Comparison of ENCODE assay signal across 12 cellular contexts in the genomic region with DNA sequence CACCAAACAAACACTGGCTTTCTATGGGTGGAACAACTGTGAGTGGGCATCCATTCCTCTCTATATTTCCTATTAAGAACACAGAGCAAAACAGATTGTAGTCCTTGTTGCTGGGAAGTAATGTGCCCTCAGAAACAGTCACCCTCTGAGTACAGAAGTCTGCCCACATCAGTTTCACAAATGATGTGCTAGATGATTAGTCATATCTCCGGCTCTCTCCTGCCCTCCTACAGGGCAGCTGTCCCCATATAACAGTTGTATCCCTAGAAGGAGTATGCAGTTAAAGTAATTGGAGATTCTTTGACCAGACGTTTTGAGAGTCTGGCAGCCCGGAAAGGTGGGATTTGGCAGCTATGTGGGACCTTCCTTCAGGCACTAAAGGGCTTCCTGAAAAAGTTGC.
A peak's percentile ranks its signal among the peaks of the same experiment; 100 is the strongest.
DNase-seq lines count a peak whose midpoint lies in the region; ATAC-seq and TF ChIP-seq lines count a peak whose summit lies in the region.
"Had no signal": no experiment of that assay in that cellular context is flagged by ENCODE, and none has a peak within 500 bp of the region (broad histone marks: within the 10 kb centered on the region; RNA-seq: fewer than 3 reads in every experiment).

No MANE protein-coding gene starts in this region.

- no peak overlapping the region for H3K9ac ChIP-seq in neural progenitor cell

- H3K27me3 Mint-ChIP-seq in natural killer cell (ENCODE audit: low read depth in 2 of 2) = no peaks in the 10 kb centered on the region
- peaks cover 6% of the 10 kb centered on the region for H3K27me3 Mint-ChIP-seq in neural progenitor cell (ENCODE audit: insufficient read depth, low read depth)

- H2AFZ ChIP-seq in neural progenitor cell (replicated peaks) = no peak overlapping the region

- in situ Hi-C loops in astrocyte of the spinal cord (cut with HindIII; ENCODE audit: low sequenced_read_pairs) = no loop called here

- peaks cover 3% of the 10 kb centered on the region for H3K4me1 ChIP-seq in neural progenitor cell
- H3K4me1 ChIP-seq: right atrium auricular region had no signal

- H3K27ac ChIP-seq in neural progenitor cell = no peak overlapping the region
- H3K27ac ChIP-seq: right atrium auricular region had no signal

- H3K79me2 ChIP-seq in neural progenitor cell (ENCODE audit: low read depth) = no peaks in the 10 kb centered on the region

- H3K4me3 ChIP-seq in astrocyte of the spinal cord (ENCODE audit: low read depth, low read length) = no peak overlapping the region
- no peak overlapping the region for H3K4me3 ChIP-seq in neural progenitor cell
- H3K4me3 ChIP-seq: right atrium auricular region had no signal

- no peaks in the 10 kb centered on the region for H4K20me1 ChIP-seq in neural progenitor cell (ENCODE audit: low read depth)

- DNase-seq in EL (peak; percentile 63), NCI-H526 treated with DMSO at 0.1 percent for 48 hours (lab: John Stamatoyannopoulos, UW) (peak; percentile 85), astrocyte of the spinal cord (ENCODE audit: low read depth, low spot score) (peak; percentile 70), natural killer cell (no peak), ecto neural progenitor cell (ENCODE audit: low spot score) (no peak), neural progenitor cell (ENCODE audit: low spot score) (no peak), NCI-H524 treated with DMSO at 0.1 percent for 48 hours (lab: John Stamatoyannopoulos, UW) (no peak), DMS79 treated with DMSO at 0.1 percent for 48 hours (lab: John Stamatoyannopoulos, UW) (no peak)
- DNase-seq: Karpas-422, NCI-H510A had no signal

- ATAC-seq in natural killer cell = peak; percentile 83 to 96 (median 88)

- H3K9me3 ChIP-seq in neural progenitor cell (ENCODE audit: low read depth) = no peaks in the 10 kb centered on the region
- H3K9me3 ChIP-seq: right atrium auricular region had no signal

- intact Hi-C loops in natural killer cell (cut with micrococcal nuclease) = no loop called here

- H3F3A ChIP-seq in neural progenitor cell (ENCODE audit: low read depth) = peaks cover under 1% of the 10 kb centered on the region

- no peaks in the 10 kb centered on the region for H3K27me3 ChIP-seq in neural progenitor cell
- H3K27me3 ChIP-seq: right atrium auricular region had no signal

- H3K36me3 Mint-ChIP-seq in natural killer cell (no peaks in the 10 kb centered on the region), neural progenitor cell (peaks cover 5% of the 10 kb centered on the region)

- no peaks in the 10 kb centered on the region for H3K36me3 ChIP-seq in neural progenitor cell
- H3K36me3 ChIP-seq: right atrium auricular region had no signal

- H3K9me3 Mint-ChIP-seq in natural killer cell = no peaks in the 10 kb centered on the region
- peaks cover 3% of the 10 kb centered on the region for H3K9me3 Mint-ChIP-seq in neural progenitor cell
- H3K9me3 Mint-ChIP-seq: activated T-helper 2 cell treated with anti-CD3 and anti-CD28 coated beads, Interferon-gamma antibody, Interleukin-2, Interleukin-4, amounts not matched to agents 10 μg/mL and 5 μg/mL and 100 μg/mL, durations not matched to agents 14 hours and 24 hours and 36 hours had no signal

- no peak for TF ChIP-seq CTCF in astrocyte of the spinal cord (IDR thresholded peaks at IDR 0.05; ENCODE audit: low read depth, low read length)
- no peak for TF ChIP-seq CTCF in natural killer cell (IDR thresholded peaks at IDR 0.05)
- no peak for TF ChIP-seq CTCF in neural progenitor cell (IDR thresholded peaks at IDR 0.05)

- H3K4me1 Mint-ChIP-seq in natural killer cell (peaks cover 58 to 64% of the 10 kb centered on the region in 2 donors), neural progenitor cell (peaks cover 36% of the 10 kb centered on the region)

- H3K4me3 Mint-ChIP-seq in natural killer cell (no peak overlapping the region), neural progenitor cell (no peak overlapping the region)

- H3K27ac Mint-ChIP-seq in natural killer cell (peak overlapping the region; percentile 70 to 71), neural progenitor cell (no peak overlapping the region)
- H3K27ac Mint-ChIP-seq: activated T-helper 2 cell treated with anti-CD3 and anti-CD28 coated beads, Interferon-gamma antibody, Interleukin-2, Interleukin-4, amounts not matched to agents 10 μg/mL and 5 μg/mL and 100 μg/mL, durations not matched to agents 14 hours and 24 hours and 36 hours had no signal

- no peak overlapping the region for H3K4me2 ChIP-seq in neural progenitor cell

Comparison
In these comparisons a context has a peak if more than half of its experiments do, and no peak if none do; other contexts are left out.
1. DNase-seq: peak in EL (single experiment), NCI-H526 treated with DMSO at 0.1 percent for 48 hours (single experiment) and astrocyte of the spinal cord (single experiment); none in natural killer cell (single experiment), ecto neural progenitor cell (single experiment), neural progenitor cell (single experiment), NCI-H524 treated with DMSO at 0.1 percent for 48 hours (single experiment) and DMS79 treated with DMSO at 0.1 percent for 48 hours (single experiment).